Comparison of ENCODE assay signal across 10 cellular contexts in genomic region chr18:1914489-1914888, GRCh38.
DNase-seq lines count a peak whose midpoint lies in the region; ATAC-seq, FAIRE-seq and TF ChIP-seq lines count a peak whose summit lies in the region.
"Had no signal": no experiment of that assay in that cellular context is flagged by ENCODE, and none has a peak within 500 bp of the region (broad histone marks: within the 10 kb centered on the region; RNA-seq: fewer than 3 reads in every experiment).

No MANE protein-coding gene starts in this region.

- TF ChIP-seq EP300 in HepG2 (IDR thresholded peaks at IDR 0.05; ENCODE audit: low read depth in 2 of 2, low read length in 2 of 2) (no peak), HepG2 (CRISPR knock-in tag; IDR thresholded peaks at IDR 0.05; ENCODE audit: borderline replicate concordance) (no peak)

- in situ Hi-C loops in HepG2 (cut with HindIII; ENCODE audit: extremely low pct_ligation_motif_present, low pct_unique_long_range_greater_than_20kb): no loop called here
- in situ Hi-C loops in mammary epithelial cell (cut with MboI; ENCODE audit: low sequenced_read_pairs in 2 of 2): loop anchor here in 1 of 2 donors (25.0 kb wide), 1 partner anchor 173 kb away; no protein-coding TSS in a partner anchor

- no peak for TF ChIP-seq POLR2A in HepG2 (IDR thresholded peaks at IDR 0.05; ENCODE audit: insufficient read depth in 1 of 2, low read depth in 2 of 2, low read length in 2 of 2)
- TF ChIP-seq POLR2A in right lobe of liver (IDR thresholded peaks at IDR 0.05): no peak
- no peak for TF ChIP-seq POLR2A in GM12892 (IDR thresholded peaks at IDR 0.05; ENCODE audit: low read depth, low read length)

- DNase-seq in HepG2 (ENCODE audit: low spot score) (peak; percentile 1), right lobe of liver (no peak), NCI-H526 treated with DMSO at 0.1 percent for 48 hours (lab: John Stamatoyannopoulos, UW) (peak; percentile 10), mammary epithelial cell (peak; percentile 11), urothelium cell line (ENCODE audit: low spot score) (peak; percentile 55), T-helper 17 cell (no peak), GM12892 (ENCODE audit: insufficient read length) (no peak)
- DNase-seq in central memory CD4-positive, alpha-beta T cell: no peak
- DNase-seq: naive B cell had no signal

- H3K27me3 ChIP-seq in HepG2 (ENCODE audit: control insufficient read depth in 1 of 2, insufficient read depth in 2 of 2, low read length in 2 of 2): no peaks in the 10 kb centered on the region
- H3K27me3 ChIP-seq in right lobe of liver: no peaks in the 10 kb centered on the region
- no peaks in the 10 kb centered on the region for H3K27me3 ChIP-seq in mammary epithelial cell (ENCODE audit: insufficient read depth, low read length)

- POLR2A ChIA-PET in HepG2 (lab: Yijun Ruan, JAX): no interaction called here

- H2AFZ ChIP-seq in HepG2 (ENCODE audit: low read length) (no peak overlapping the region), mammary epithelial cell (ENCODE audit: low read depth, low read length) (no peak overlapping the region)

- no peaks in the 10 kb centered on the region for H3K79me2 ChIP-seq in HepG2 (ENCODE audit: insufficient read depth, low read length)
- no peaks in the 10 kb centered on the region for H3K79me2 ChIP-seq in mammary epithelial cell (ENCODE audit: insufficient read depth, low read length)

- H3K4me1 Mint-ChIP-seq in T-helper 17 cell: no peaks in the 10 kb centered on the region
- H3K4me1 Mint-ChIP-seq: naive B cell had no signal

- no peak overlapping the region for H3K27ac Mint-ChIP-seq in T-helper 17 cell
- H3K27ac Mint-ChIP-seq: naive B cell had no signal

- no peak overlapping the region for H3K4me2 ChIP-seq in HepG2 (ENCODE audit: low read depth, low read length)
- H3K4me2 ChIP-seq in mammary epithelial cell (ENCODE audit: insufficient read depth, low read depth, low read length): no peak overlapping the region

- H3K9me3 ChIP-seq in HepG2 (ENCODE audit: low read length): peaks cover 35% of the 10 kb centered on the region
- H3K9me3 ChIP-seq in right lobe of liver: peaks cover 0 to 12% (median 0%) of the 10 kb centered on the region in 4 donors
- H3K9me3 ChIP-seq in mammary epithelial cell (replicated peaks; ENCODE audit: insufficient read depth, low read length): peaks cover 5% of the 10 kb centered on the region
- no peaks in the 10 kb centered on the region for H3K9me3 ChIP-seq in T-helper 17 cell (ENCODE audit: control insufficient read depth, low read length, poor library complexity, severe bottlenecking)

- BruUV-seq in HepG2 (replicated peaks; lab: Mats Ljungman, UMichigan) (no TSS peak), mammary epithelial cell (replicated peaks; lab: Mats Ljungman, UMichigan) (no TSS peak)

- H4K20me1 ChIP-seq in HepG2 (ENCODE audit: insufficient read depth, low read length): no peaks in the 10 kb centered on the region
- no peaks in the 10 kb centered on the region for H4K20me1 ChIP-seq in mammary epithelial cell (ENCODE audit: insufficient read depth, low read length)

- CTCF ChIA-PET in HepG2 (lab: Yijun Ruan, JAX; ENCODE audit: low intra/inter-chr PET ratio, low total read pairs): no interaction called here
- CTCF ChIA-PET in mammary epithelial cell (lab: Charles Lee; ENCODE audit: low non-redundant PET): no interaction called here

- H3K4me3 ChIP-seq in HepG2 (replicated peaks in 1 of 3; ENCODE audit: insufficient read depth in 1 of 3, low read depth in 2 of 3, low read length in 3 of 3) (no peak overlapping the region), right lobe of liver (no peak overlapping the region), mammary epithelial cell (replicated peaks in 1 of 3; ENCODE audit: insufficient read depth in 1 of 3, low read depth in 2 of 3, low read length in 3 of 3) (no peak overlapping the region)

- no peak overlapping the region for H3K4me3 Mint-ChIP-seq in T-helper 17 cell
- H3K4me3 Mint-ChIP-seq: naive B cell had no signal

- H3K36me3 ChIP-seq in HepG2 (replicated peaks in 1 of 2; ENCODE audit: control insufficient read depth in 1 of 2, insufficient read depth in 2 of 2, low read length in 2 of 2) (no peaks in the 10 kb centered on the region), right lobe of liver (no peaks in the 10 kb centered on the region), mammary epithelial cell (ENCODE audit: insufficient read depth, low read length) (no peaks in the 10 kb centered on the region)

- intact Hi-C loops in HepG2 (cut with micrococcal nuclease; ENCODE audit: unreplicated experiment): no loop called here
- intact Hi-C loops in right lobe of liver (cut with DNase I): no loop called here
- intact Hi-C loops in mammary epithelial cell (cut with micrococcal nuclease): loop anchor here (1.0 to 2.0 kb wide), 3 partner anchors 169 to 628 kb away; no protein-coding TSS in a partner anchor

- TF ChIP-seq CTCF in HepG2 (CRISPR knock-in tag; IDR thresholded peaks at IDR 0.05) (peak; percentile 28; the same call in 1 of the 2 replicates), right lobe of liver (IDR thresholded peaks at IDR 0.05) (no peak), mammary epithelial cell (conservative IDR thresholded peaks at IDR 0.05 in 1 of 2, IDR thresholded peaks at IDR 0.05 in 1 of 2; ENCODE audit: extremely low read depth in 1 of 2, insufficient read depth in 1 of 2, low read depth in 1 of 2, low read length in 2 of 2) (peak; percentile 64 to 76)

- no peaks in the 10 kb centered on the region for H3K36me3 Mint-ChIP-seq in T-helper 17 cell (ENCODE audit: low read depth)

- H3K4me1 ChIP-seq in HepG2 (ENCODE audit: insufficient read depth, low read length): no peaks in the 10 kb centered on the region
- H3K4me1 ChIP-seq in right lobe of liver: no peaks in the 10 kb centered on the region
- H3K4me1 ChIP-seq in mammary epithelial cell (ENCODE audit: insufficient read depth, low read length): no peaks in the 10 kb centered on the region

- FAIRE-seq in HepG2 (lab: Jason Lieb, UNC) (no peak), urothelium cell line (lab: Jason Lieb, UNC) (peak; percentile 88), GM12892 (lab: Jason Lieb, UNC) (no peak)
- FAIRE-seq: endothelial cell of umbilical vein had no signal

- H3K27ac ChIP-seq in HepG2 (ENCODE audit: extremely low read length, insufficient read depth, low read length): no peak overlapping the region
- no peak overlapping the region for H3K27ac ChIP-seq in right lobe of liver
- H3K27ac ChIP-seq in mammary epithelial cell (ENCODE audit: insufficient read depth, low read depth, low read length): no peak overlapping the region

- H3K9ac ChIP-seq in HepG2 (ENCODE audit: insufficient read depth, low read depth, low read length) (no peak overlapping the region), mammary epithelial cell (ENCODE audit: insufficient read depth, low read length) (no peak overlapping the region)

- dilution Hi-C loops in mammary epithelial cell (cut with HindIII; ENCODE audit: low sequenced_read_pairs): no loop called here

- H3K27me3 Mint-ChIP-seq in T-helper 17 cell: no peaks in the 10 kb centered on the region
- H3K27me3 Mint-ChIP-seq: naive B cell had no signal

- ATAC-seq in HepG2 (peak; percentile 40; the same call in 2 of the 3 replicates), right lobe of liver (no peak), T-helper 17 cell (no peak)

- no peak for TF ChIP-seq RAD21 in HepG2 (CRISPR knock-in tag; IDR thresholded peaks at IDR 0.05)

TF ChIP-seq in HepG2, 621 proteins besides CTCF, POLR2A, EP300 and RAD21:
- TF ChIP-seq STAG1 (CRISPR knock-in tag; IDR thresholded peaks at IDR 0.05) (peak; percentile 32; the same call in 1 of the 2 replicates), PHF8 (CRISPR knock-in tag; IDR thresholded peaks at IDR 0.05) (no peak), MTF2 (CRISPR knock-in tag; IDR thresholded peaks at IDR 0.05; ENCODE audit: borderline replicate concordance) (no peak), ZNF547 (CRISPR knock-in tag; IDR thresholded peaks at IDR 0.05) (no peak), MLX (CRISPR knock-in tag; IDR thresholded peaks at IDR 0.05) (no peak), ZNF788 (CRISPR knock-in tag; IDR thresholded peaks at IDR 0.05; ENCODE audit: borderline replicate concordance) (no peak), ZNF335 (CRISPR knock-in tag; IDR thresholded peaks at IDR 0.05) (no peak)

Comparison
In these comparisons a context has a peak if more than half of its experiments do, and no peak if none do; other contexts are left out.
1. DNase-seq: peak in HepG2 (single experiment), NCI-H526 treated with DMSO at 0.1 percent for 48 hours (single experiment), mammary epithelial cell (single experiment) and urothelium cell line (single experiment); none in right lobe of liver (0 of 3), T-helper 17 cell (0 of 3), central memory CD4-positive, alpha-beta T cell (single experiment) and GM12892 (single experiment).
2. CTCF ChIP-seq: peak in HepG2 (single experiment) and mammary epithelial cell (2 of 2); none in right lobe of liver (0 of 4).